In genomic region chr19:35571406-35571965, GRCh38 we compare ENCODE assay signal across 25 cellular contexts. TPM values are rescaled to one million over a fixed set of nuclear protein-coding genes. Genes with fewer than 3 reads are reported as not detected.
DNase-seq lines count a peak whose midpoint lies in the region; ATAC-seq, FAIRE-seq and TF ChIP-seq lines count a peak whose summit lies in the region.
"Had no signal": no experiment of that assay in that cellular context is flagged by ENCODE, and none has a peak within 500 bp of the region (broad histone marks: within the 10 kb centered on the region; RNA-seq: fewer than 3 reads in every experiment).

No MANE protein-coding gene starts in this region.

- no peak overlapping the region for H3K4me3 ChIP-seq in K562
- H3K4me3 ChIP-seq in testis: no peak overlapping the region
- H3K4me3 ChIP-seq: A549, BLaER1, GM23338 had no signal

- peaks cover 0 to 27% of the 10 kb centered on the region in 2 experiments; a peak in 2 of 5 replicates for H3K27me3 ChIP-seq in K562 (ENCODE audit: control insufficient read depth in 2 of 2, insufficient read depth in 2 of 2, low read length in 2 of 2)
- H3K27me3 ChIP-seq in testis: no peaks in the 10 kb centered on the region
- H3K27me3 ChIP-seq: BLaER1 had no signal

- no peak overlapping the region for H3K27ac ChIP-seq in K562 (ENCODE audit: extremely low read depth, low read depth, low read length)
- H3K27ac ChIP-seq in testis: no peak overlapping the region
- H3K27ac ChIP-seq: 22Rv1, A549, BLaER1, HL-60 had no signal

- no TSS peak for BruUV-seq in K562 (replicated peaks; lab: Mats Ljungman, UMichigan)

- FAIRE-seq in K562 (lab: Jason Lieb, UNC) (no peak), urothelium cell line (lab: Jason Lieb, UNC) (no peak)
- FAIRE-seq: GM12892, GM18507, H54 had no signal

- H3K9me3 ChIP-seq in K562 (replicated peaks; ENCODE audit: control insufficient read depth, insufficient read depth, low read depth, low read length): peaks cover 10% of the 10 kb centered on the region; the same call in 1 of the 2 replicates
- no peaks in the 10 kb centered on the region for H3K9me3 ChIP-seq in testis

- H3K9me3 Mint-ChIP-seq in activated CD4-positive, alpha-beta T cell treated with anti-CD3 and anti-CD28 coated beads for 36 hours (ENCODE audit: low read depth): peaks cover 11% of the 10 kb centered on the region
- peaks cover 12% of the 10 kb centered on the region for H3K9me3 Mint-ChIP-seq in activated CD4-positive, alpha-beta T cell treated with anti-CD3 and anti-CD28 coated beads, Interleukin-2, amount 10 ng/mL, durations not matched to agents 24 days and 14 days

- TF ChIP-seq RAD21 in K562 (CRISPR knock-in tag; conservative IDR thresholded peaks at IDR 0.05 in 1 of 2, IDR thresholded peaks at IDR 0.05 in 1 of 2): no peak

- H3K9me1 ChIP-seq in K562 (ENCODE audit: control insufficient read depth, insufficient read depth, low read length): no peaks in the 10 kb centered on the region

- no peak for TF ChIP-seq POLR2A in K562 (conservative IDR thresholded peaks at IDR 0.05)
- no peak for TF ChIP-seq POLR2A in testis (IDR thresholded peaks at IDR 0.05)

- no peak overlapping the region for H3K27ac Mint-ChIP-seq in activated CD4-positive, alpha-beta T cell treated with anti-CD3 and anti-CD28 coated beads for 36 hours
- H3K27ac Mint-ChIP-seq in activated CD4-positive, alpha-beta T cell treated with anti-CD3 and anti-CD28 coated beads, Interleukin-2, amount 10 ng/mL, durations not matched to agents 24 days and 14 days: no peak overlapping the region
- H3K27ac Mint-ChIP-seq: CD4-positive, alpha-beta memory T cell; GM23338; HFFc6 had no signal

- no peaks in the 10 kb centered on the region for H3K79me2 ChIP-seq in K562 (ENCODE audit: control insufficient read depth, insufficient read depth, low read length)

- peaks cover 20% of the 10 kb centered on the region for H3K27me3 Mint-ChIP-seq in activated CD4-positive, alpha-beta T cell treated with anti-CD3 and anti-CD28 coated beads for 36 hours
- H3K27me3 Mint-ChIP-seq in activated CD4-positive, alpha-beta T cell treated with anti-CD3 and anti-CD28 coated beads, Interleukin-2, amount 10 ng/mL, durations not matched to agents 24 days and 14 days: peaks cover 19% of the 10 kb centered on the region

- intact Hi-C loops in activated CD4-positive, alpha-beta T cell treated with anti-CD3 and anti-CD28 coated beads for 36 hours (cut with DNase I, micrococcal nuclease): no loop called here
- intact Hi-C loops in activated CD4-positive, alpha-beta T cell treated with anti-CD3 and anti-CD28 coated beads, Interleukin-2, amount 10 ng/mL, durations not matched to agents 24 days and 14 days (cut with micrococcal nuclease): no loop called here
- intact Hi-C loops in K562 (cut with micrococcal nuclease) (no loop called here), testis (cut with DNase I; ENCODE audit: low total_unique reads) (no loop called here)

- no peak for TF ChIP-seq CTCF in K562 (IDR thresholded peaks at IDR 0.05 in 2 of 3, conservative IDR thresholded peaks at IDR 0.05 in 1 of 3; ENCODE audit: insufficient read depth in 2 of 3, low read depth in 1 of 3, low read length in 3 of 3)
- no peak for TF ChIP-seq CTCF in testis (IDR thresholded peaks at IDR 0.05)

- H3K4me1 Mint-ChIP-seq in activated CD4-positive, alpha-beta T cell treated with anti-CD3 and anti-CD28 coated beads for 36 hours: no peaks in the 10 kb centered on the region
- H3K4me1 Mint-ChIP-seq in activated CD4-positive, alpha-beta T cell treated with anti-CD3 and anti-CD28 coated beads, Interleukin-2, amount 10 ng/mL, durations not matched to agents 24 days and 14 days: peaks cover 2% of the 10 kb centered on the region
- H3K4me1 Mint-ChIP-seq: CD14-positive monocyte; CD4-positive, alpha-beta memory T cell had no signal

- CTCF ChIA-PET in activated CD4-positive, alpha-beta T cell treated with anti-CD3 and anti-CD28 coated beads for 36 hours (lab: Charles Lee): no interaction called here
- CTCF ChIA-PET in K562 (lab: Yijun Ruan, JAX; ENCODE audit: low intra/inter-chr PET ratio): no interaction called here

- H3K36me3 ChIP-seq in K562 (ENCODE audit: control insufficient read depth, insufficient read depth, low read length): no peaks in the 10 kb centered on the region
- no peaks in the 10 kb centered on the region for H3K36me3 ChIP-seq in testis (ENCODE audit: low read depth, missing control alignments)
- H3K36me3 ChIP-seq: BLaER1 had no signal

- no peak for TF ChIP-seq EP300 in K562 (IDR thresholded peaks at IDR 0.05; ENCODE audit: low read length)

- H3K4me1 ChIP-seq in K562 (replicated peaks in 1 of 2; ENCODE audit: control insufficient read depth in 2 of 2, insufficient read depth in 2 of 2, low read length in 2 of 2) (no peaks in the 10 kb centered on the region), testis (peaks cover 6% of the 10 kb centered on the region)
- H3K4me1 ChIP-seq: A549, BLaER1 had no signal

- H2AFZ ChIP-seq in K562 (ENCODE audit: low read depth, low read length): no peak overlapping the region
- H2AFZ ChIP-seq: GM23338 had no signal

- in situ Hi-C loops in K562 (cut with MboI): no loop called here

- H3K36me3 Mint-ChIP-seq in activated CD4-positive, alpha-beta T cell treated with anti-CD3 and anti-CD28 coated beads for 36 hours (ENCODE audit: low read depth): peaks cover 13% of the 10 kb centered on the region
- no peaks in the 10 kb centered on the region for H3K36me3 Mint-ChIP-seq in activated CD4-positive, alpha-beta T cell treated with anti-CD3 and anti-CD28 coated beads, Interleukin-2, amount 10 ng/mL, durations not matched to agents 24 days and 14 days (ENCODE audit: low read depth)
- H3K36me3 Mint-ChIP-seq: CD14-positive monocyte had no signal

- DNase-seq in activated CD4-positive, alpha-beta T cell treated with anti-CD3 and anti-CD28 coated beads for 36 hours: no peak
- no peak for DNase-seq in activated CD4-positive, alpha-beta T cell treated with anti-CD3 and anti-CD28 coated beads, Interleukin-2, amount 10 ng/mL, durations not matched to agents 24 days and 14 days
- no peak for DNase-seq in K562 (ENCODE audit: extremely low read depth in 1 of 4, low spot score in 3 of 4)
- peak; percentile 14 for DNase-seq in mesenteric fat pad (ENCODE audit: low spot score)
- DNase-seq in testis: no peak
- DNase-seq in urothelium cell line (ENCODE audit: low spot score): no peak
- DNase-seq: CD4-positive, alpha-beta memory T cell; DMS153; DMS79; GDM1; HCEC 1CT; HFFc6; IMR-90 had no signal

- H3K9ac ChIP-seq in K562 (ENCODE audit: insufficient read depth in 1 of 2, low read depth in 2 of 2, low read length in 2 of 2): no peak overlapping the region
- H3K9ac ChIP-seq: BLaER1 had no signal

- peak; percentile 55 for ATAC-seq in activated CD4-positive, alpha-beta T cell treated with anti-CD3 and anti-CD28 coated beads for 36 hours
- no peak for ATAC-seq in K562
- ATAC-seq: A549, GM23338 had no signal

- POLR2A ChIA-PET in activated CD4-positive, alpha-beta T cell treated with anti-CD3 and anti-CD28 coated beads for 36 hours (lab: Charles Lee): no interaction called here
- POLR2A ChIA-PET in K562 (lab: Yijun Ruan, JAX): interaction anchor here (1.2 kb wide), 1 partner anchor 20 kb away, joined by 3 read pairs; no protein-coding TSS in a partner anchor

- H4K20me1 ChIP-seq in K562 (replicated peaks; ENCODE audit: control insufficient read depth, insufficient read depth, low read length): no peaks in the 10 kb centered on the region
- H4K20me1 ChIP-seq: BLaER1 had no signal

- WGBS in K562 (ENCODE audit: insufficient coverage, low coverage, missing lambda C conversion rate): 0% methylated on average over 1 of the region's 1 CpG
- WGBS in testis, 2 donors: 77 to 95% methylated on average over 1 of the region's 1 CpG

- H3K4me2 ChIP-seq in K562 (ENCODE audit: insufficient read depth, low read length): no peak overlapping the region
- H3K4me2 ChIP-seq: A549, BLaER1, GM23338 had no signal

- no peak overlapping the region for H3K4me3 Mint-ChIP-seq in activated CD4-positive, alpha-beta T cell treated with anti-CD3 and anti-CD28 coated beads for 36 hours
- no peak overlapping the region for H3K4me3 Mint-ChIP-seq in activated CD4-positive, alpha-beta T cell treated with anti-CD3 and anti-CD28 coated beads, Interleukin-2, amount 10 ng/mL, durations not matched to agents 24 days and 14 days
- H3K4me3 Mint-ChIP-seq: CD4-positive, alpha-beta memory T cell; GM23338; HFFc6 had no signal

RNA-seq across cellular contexts. Expression of gene ATP4A, which starts 8.0 kb away (rescaled TPM):
- not detected for total RNA-seq in activated CD4-positive, alpha-beta T cell treated with anti-CD3 and anti-CD28 coated beads for 36 hours
- total RNA-seq in activated CD4-positive, alpha-beta T cell treated with anti-CD3 and anti-CD28 coated beads, Interleukin-2, amount 10 ng/mL, durations not matched to agents 24 days and 14 days: not detected in 2 replicates
- total RNA-seq in K562 (2011; cell fraction: chromatin; rRNA removed; ENCODE audit: low replicate concordance): 0.30 TPM in 1 of 2 replicates, not detected in the other
- total RNA-seq in K562 (2011; cell fraction: nucleolus; rRNA removed): 0.39 and 0.50 TPM in 2 replicates
- 0.22 TPM in 1 of 2 replicates, not detected in the other for total RNA-seq in K562 (2011; cell fraction: nucleoplasm; rRNA removed)
- total RNA-seq in K562 (2014; rRNA removed) (not detected in 2 replicates), K562 (2014; rRNA removed; fragmentation: Illumina TruSeq; extraction: Trizol) (not detected in 2 replicates), K562 (2015; rRNA removed; fragmentation: Illumina TruSeq; extraction: Trizol) (not detected in 2 replicates), K562 (2021) (not detected in 2 replicates), mesenteric fat pad (not detected), testis (1 to 10 TPM in 1 of 2 donors, under 1 TPM in 1; 0.87 to 1.1 TPM)
- polyA plus RNA-seq in K562 (2011; rRNA removed) (0.12 and 0.15 TPM in 2 replicates), K562 (2014; fragmentation: Illumina TruSeq; extraction: Trizol) (not detected in 2 replicates), K562 (2014; fragmentation: Nextera tagmentation; extraction: Ambion mirVana) (not detected), K562 (2014; rRNA removed) (not detected in 2 replicates), testis (ENCODE audit: insufficient read depth, low read depth, low replicate concordance) (1.1 TPM)
- polyA plus RNA-seq in K562 (2011; cell fraction: cytosol; rRNA removed): 0.12 and 0.16 TPM in 2 replicates
- 0.38 and 0.51 TPM in 2 replicates for polyA plus RNA-seq in K562 (2011; cell fraction: nucleus; rRNA removed)
- 0.08 and 0.19 TPM in 2 replicates for polyA plus RNA-seq in K562 (2012)
- not detected in 2 replicates for polyA minus RNA-seq in K562 (2011; rRNA and poly(A)+ RNA removed)
- polyA minus RNA-seq in K562 (2011; cell fraction: cytosol; rRNA and poly(A)+ RNA removed): not detected in 2 replicates
- polyA minus RNA-seq in K562 (2011; cell fraction: nucleus; rRNA and poly(A)+ RNA removed): not detected in 2 replicates
- total RNA-seq: CD4-positive, alpha-beta memory T cell; Daoy; HFFc6; HT1080; IMR-90 had no signal
- polyA plus RNA-seq: A549; AG04450; CD14-positive monocyte; CD4-positive, alpha-beta memory T cell; IMR-90 had no signal

RNA-seq across cellular contexts. Expression of gene PMIS2, which starts 14.5 kb away (rescaled TPM):
- total RNA-seq in activated CD4-positive, alpha-beta T cell treated with anti-CD3 and anti-CD28 coated beads for 36 hours: not detected
- not detected in 2 replicates for total RNA-seq in activated CD4-positive, alpha-beta T cell treated with anti-CD3 and anti-CD28 coated beads, Interleukin-2, amount 10 ng/mL, durations not matched to agents 24 days and 14 days
- not detected in 2 replicates for total RNA-seq in K562 (2011; cell fraction: chromatin; rRNA removed; ENCODE audit: low replicate concordance)
- not detected in 2 replicates for total RNA-seq in K562 (2011; cell fraction: nucleolus; rRNA removed)
- total RNA-seq in K562 (2011; cell fraction: nucleoplasm; rRNA removed): not detected in 2 replicates
- not detected in 2 replicates for total RNA-seq in K562 (2014; rRNA removed)
- not detected in 2 replicates for total RNA-seq in K562 (2014; rRNA removed; fragmentation: Illumina TruSeq; extraction: Trizol)
- not detected in 2 replicates for total RNA-seq in K562 (2015; rRNA removed; fragmentation: Illumina TruSeq; extraction: Trizol)
- not detected in 2 replicates for total RNA-seq in K562 (2021)
- polyA plus RNA-seq in K562 (2011; rRNA removed): not detected in 2 replicates
- polyA plus RNA-seq in K562 (2011; cell fraction: cytosol; rRNA removed): not detected in 2 replicates
- polyA plus RNA-seq in K562 (2011; cell fraction: nucleus; rRNA removed): not detected in 2 replicates
- not detected in 2 replicates for polyA plus RNA-seq in K562 (2012)
- polyA plus RNA-seq in K562 (2014; fragmentation: Illumina TruSeq; extraction: Trizol): not detected in 2 replicates
- not detected for polyA plus RNA-seq in K562 (2014; fragmentation: Nextera tagmentation; extraction: Ambion mirVana)
- not detected in 2 replicates for polyA plus RNA-seq in K562 (2014; rRNA removed)
- polyA minus RNA-seq in K562 (2011; rRNA and poly(A)+ RNA removed): not detected in 2 replicates
- not detected in 2 replicates for polyA minus RNA-seq in K562 (2011; cell fraction: cytosol; rRNA and poly(A)+ RNA removed)
- polyA minus RNA-seq in K562 (2011; cell fraction: nucleus; rRNA and poly(A)+ RNA removed): not detected in 2 replicates
- total RNA-seq in mesenteric fat pad: not detected
- under 1 TPM in 1 of 2 donors, not detected in 1; 0.74 TPM for total RNA-seq in testis
- polyA plus RNA-seq in testis (ENCODE audit: insufficient read depth, low read depth, low replicate concordance): 2.0 TPM
- total RNA-seq: CD4-positive, alpha-beta memory T cell; Daoy; GM23338; HFFc6; HT1080; IMR-90 had no signal
- polyA plus RNA-seq: A549; AG04450; CD14-positive monocyte; CD4-positive, alpha-beta memory T cell; GM23338; IMR-90 had no signal

RNA-seq across cellular contexts. Expression of gene TMEM147, which starts 26.1 kb away (rescaled TPM):
- 10 to 100 TPM; 73.1 to 73.8 TPM for total RNA-seq in activated CD4-positive, alpha-beta T cell treated with anti-CD3 and anti-CD28 coated beads for 36 hours
- 132 and 134 TPM in 2 replicates for total RNA-seq in activated CD4-positive, alpha-beta T cell treated with anti-CD3 and anti-CD28 coated beads, Interleukin-2, amount 10 ng/mL, durations not matched to agents 24 days and 14 days
- total RNA-seq in K562 (2011; cell fraction: chromatin; rRNA removed; ENCODE audit: low replicate concordance): 68.3 and 181 TPM in 2 replicates
- 322 and 336 TPM in 2 replicates for total RNA-seq in K562 (2011; cell fraction: nucleolus; rRNA removed)
- total RNA-seq in K562 (2011; cell fraction: nucleoplasm; rRNA removed): 256 and 280 TPM in 2 replicates
- total RNA-seq in K562 (2014; rRNA removed): 161 and 202 TPM in 2 replicates
- total RNA-seq in K562 (2014; rRNA removed; fragmentation: Illumina TruSeq; extraction: Trizol): 101 and 120 TPM in 2 replicates
- total RNA-seq in K562 (2015; rRNA removed; fragmentation: Illumina TruSeq; extraction: Trizol): 124 and 134 TPM in 2 replicates
- total RNA-seq in K562 (2021): 142 and 162 TPM in 2 replicates
- polyA plus RNA-seq in K562 (2011; rRNA removed): 189 and 205 TPM in 2 replicates
- polyA plus RNA-seq in K562 (2011; cell fraction: cytosol; rRNA removed): 306 and 458 TPM in 2 replicates
- polyA plus RNA-seq in K562 (2011; cell fraction: nucleus; rRNA removed): 165 and 200 TPM in 2 replicates
- polyA plus RNA-seq in K562 (2012): 129 and 174 TPM in 2 replicates
- 156 and 158 TPM in 2 replicates for polyA plus RNA-seq in K562 (2014; fragmentation: Illumina TruSeq; extraction: Trizol)
- 10 to 100 TPM; 73.8 to 78.2 TPM for polyA plus RNA-seq in K562 (2014; fragmentation: Nextera tagmentation; extraction: Ambion mirVana)
- polyA plus RNA-seq in K562 (2014; rRNA removed): 194 and 231 TPM in 2 replicates
- 135 and 206 TPM in 2 replicates for polyA minus RNA-seq in K562 (2011; rRNA and poly(A)+ RNA removed)
- 70.2 and 86.0 TPM in 2 replicates for polyA minus RNA-seq in K562 (2011; cell fraction: cytosol; rRNA and poly(A)+ RNA removed)
- 29.9 and 42.4 TPM in 2 replicates for polyA minus RNA-seq in K562 (2011; cell fraction: nucleus; rRNA and poly(A)+ RNA removed)
- total RNA-seq in mesenteric fat pad: 86.8 TPM
- 100 to 1,000 TPM; 125 TPM for total RNA-seq in testis
- 146 TPM for polyA plus RNA-seq in testis (ENCODE audit: insufficient read depth, low read depth, low replicate concordance)

RNA-seq across cellular contexts. Expression of gene GAPDHS, which starts 38.2 kb away (rescaled TPM):
- not detected for total RNA-seq in activated CD4-positive, alpha-beta T cell treated with anti-CD3 and anti-CD28 coated beads for 36 hours
- total RNA-seq in activated CD4-positive, alpha-beta T cell treated with anti-CD3 and anti-CD28 coated beads, Interleukin-2, amount 10 ng/mL, durations not matched to agents 24 days and 14 days: not detected in 2 replicates
- total RNA-seq in K562 (2011; cell fraction: chromatin; rRNA removed; ENCODE audit: low replicate concordance): not detected in 2 replicates
- not detected in 2 replicates for total RNA-seq in K562 (2011; cell fraction: nucleolus; rRNA removed)
- not detected in 2 replicates for total RNA-seq in K562 (2011; cell fraction: nucleoplasm; rRNA removed)
- total RNA-seq in K562 (2014; rRNA removed): not detected in 2 replicates
- not detected in 2 replicates for total RNA-seq in K562 (2014; rRNA removed; fragmentation: Illumina TruSeq; extraction: Trizol)
- total RNA-seq in K562 (2015; rRNA removed; fragmentation: Illumina TruSeq; extraction: Trizol): not detected in 2 replicates
- not detected in 2 replicates for total RNA-seq in K562 (2021)
- 0.08 TPM in 1 of 2 replicates, not detected in the other for polyA plus RNA-seq in K562 (2011; rRNA removed)
- not detected in 2 replicates for polyA plus RNA-seq in K562 (2011; cell fraction: cytosol; rRNA removed)
- polyA plus RNA-seq in K562 (2011; cell fraction: nucleus; rRNA removed): not detected in 2 replicates
- polyA plus RNA-seq in K562 (2012): not detected in 2 replicates
- not detected in 2 replicates for polyA plus RNA-seq in K562 (2014; fragmentation: Illumina TruSeq; extraction: Trizol)
- polyA plus RNA-seq in K562 (2014; fragmentation: Nextera tagmentation; extraction: Ambion mirVana): not detected
- polyA plus RNA-seq in K562 (2014; rRNA removed): 0.12 TPM in 1 of 2 replicates, not detected in the other
- polyA minus RNA-seq in K562 (2011; rRNA and poly(A)+ RNA removed): not detected in 2 replicates
- not detected in 2 replicates for polyA minus RNA-seq in K562 (2011; cell fraction: cytosol; rRNA and poly(A)+ RNA removed)
- polyA minus RNA-seq in K562 (2011; cell fraction: nucleus; rRNA and poly(A)+ RNA removed): not detected in 2 replicates
- total RNA-seq in mesenteric fat pad: not detected
- total RNA-seq in testis: 100 to 1,000 TPM; 123 to 338 TPM
- polyA plus RNA-seq in testis (ENCODE audit: insufficient read depth, low read depth, low replicate concordance): 363 TPM
- total RNA-seq: CD4-positive, alpha-beta memory T cell; Daoy; GM23338; HFFc6; HT1080; IMR-90 had no signal
- polyA plus RNA-seq: A549; AG04450; CD14-positive monocyte; CD4-positive, alpha-beta memory T cell; GM23338; IMR-90 had no signal

RNA-seq across cellular contexts. Expression of gene HAUS5, which starts 41.0 kb away (rescaled TPM):
- 10 to 100 TPM; 39.7 to 41.0 TPM for total RNA-seq in activated CD4-positive, alpha-beta T cell treated with anti-CD3 and anti-CD28 coated beads for 36 hours
- 45.8 TPM in 2 replicates for total RNA-seq in activated CD4-positive, alpha-beta T cell treated with anti-CD3 and anti-CD28 coated beads, Interleukin-2, amount 10 ng/mL, durations not matched to agents 24 days and 14 days
- 51.5 and 132 TPM in 2 replicates for total RNA-seq in K562 (2011; cell fraction: chromatin; rRNA removed; ENCODE audit: low replicate concordance)
- total RNA-seq in K562 (2011; cell fraction: nucleolus; rRNA removed): 81.6 and 90.9 TPM in 2 replicates
- total RNA-seq in K562 (2011; cell fraction: nucleoplasm; rRNA removed): 63.4 TPM in 2 replicates
- total RNA-seq in K562 (2014; rRNA removed) (34.1 and 42.5 TPM in 2 replicates), K562 (2014; rRNA removed; fragmentation: Illumina TruSeq; extraction: Trizol) (9.0 and 10.9 TPM in 2 replicates), K562 (2015; rRNA removed; fragmentation: Illumina TruSeq; extraction: Trizol) (11.3 and 12.1 TPM in 2 replicates), K562 (2021) (38.1 and 41.3 TPM in 2 replicates), mesenteric fat pad (6.4 TPM), testis (10 to 100 TPM; 25.5 to 33.9 TPM)
- polyA plus RNA-seq in K562 (2011; rRNA removed) (14.2 and 19.9 TPM in 2 replicates), K562 (2014; fragmentation: Illumina TruSeq; extraction: Trizol) (14.8 and 20.5 TPM in 2 replicates), K562 (2014; fragmentation: Nextera tagmentation; extraction: Ambion mirVana) (1 to 10 TPM; 3.5 to 4.1 TPM), K562 (2014; rRNA removed) (37.8 and 38.3 TPM in 2 replicates), testis (ENCODE audit: insufficient read depth, low read depth, low replicate concordance) (24.4 TPM)
- 12.2 and 17.1 TPM in 2 replicates for polyA plus RNA-seq in K562 (2011; cell fraction: cytosol; rRNA removed)
- polyA plus RNA-seq in K562 (2011; cell fraction: nucleus; rRNA removed): 161 and 209 TPM in 2 replicates
- 23.5 and 33.1 TPM in 2 replicates for polyA plus RNA-seq in K562 (2012)
- polyA minus RNA-seq in K562 (2011; rRNA and poly(A)+ RNA removed): 3.4 and 5.9 TPM in 2 replicates
- 7.5 and 8.7 TPM in 2 replicates for polyA minus RNA-seq in K562 (2011; cell fraction: cytosol; rRNA and poly(A)+ RNA removed)
- polyA minus RNA-seq in K562 (2011; cell fraction: nucleus; rRNA and poly(A)+ RNA removed): 20.7 and 21.9 TPM in 2 replicates
